1 cellular context compared by ENCODE assay signal in the genomic region with DNA sequence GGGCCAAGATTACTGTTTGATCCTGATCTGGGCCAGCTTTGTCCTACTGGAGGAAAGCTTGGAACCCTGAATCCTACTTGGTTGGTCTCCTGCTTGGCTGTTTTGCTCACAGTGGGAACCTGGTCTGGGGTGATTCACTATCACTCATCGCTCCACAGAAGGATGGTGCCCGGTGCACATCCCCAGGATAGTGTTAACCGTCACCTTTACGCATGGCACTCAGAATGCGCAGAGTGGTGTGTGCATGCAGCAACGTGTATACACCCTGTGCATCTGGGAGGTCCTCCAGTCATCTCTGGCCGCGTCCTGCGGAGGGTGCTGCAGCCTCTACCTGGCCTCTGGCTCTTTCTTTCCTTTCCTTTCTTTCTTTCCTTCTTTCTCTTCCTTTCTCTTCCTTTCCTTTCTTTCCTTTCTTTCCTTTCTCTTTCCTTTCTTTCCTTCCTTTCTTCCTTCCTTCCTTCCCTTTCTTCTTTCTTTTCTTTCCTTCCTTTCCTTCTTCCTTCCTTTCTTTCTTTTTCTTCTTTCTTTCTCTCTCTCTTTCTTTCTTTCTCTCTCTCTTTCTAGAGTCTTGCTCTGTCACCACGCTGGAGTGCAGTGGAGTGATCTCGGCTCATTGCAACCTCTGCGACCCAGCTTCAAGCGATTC.
TF ChIP-seq lines count a peak whose summit lies in the region.

No MANE protein-coding gene starts in this region.

TF ChIP-seq in GM12878, 131 proteins besides CTCF, POLR2A, EP300 and RAD21:
- TF ChIP-seq, protein P1, sequence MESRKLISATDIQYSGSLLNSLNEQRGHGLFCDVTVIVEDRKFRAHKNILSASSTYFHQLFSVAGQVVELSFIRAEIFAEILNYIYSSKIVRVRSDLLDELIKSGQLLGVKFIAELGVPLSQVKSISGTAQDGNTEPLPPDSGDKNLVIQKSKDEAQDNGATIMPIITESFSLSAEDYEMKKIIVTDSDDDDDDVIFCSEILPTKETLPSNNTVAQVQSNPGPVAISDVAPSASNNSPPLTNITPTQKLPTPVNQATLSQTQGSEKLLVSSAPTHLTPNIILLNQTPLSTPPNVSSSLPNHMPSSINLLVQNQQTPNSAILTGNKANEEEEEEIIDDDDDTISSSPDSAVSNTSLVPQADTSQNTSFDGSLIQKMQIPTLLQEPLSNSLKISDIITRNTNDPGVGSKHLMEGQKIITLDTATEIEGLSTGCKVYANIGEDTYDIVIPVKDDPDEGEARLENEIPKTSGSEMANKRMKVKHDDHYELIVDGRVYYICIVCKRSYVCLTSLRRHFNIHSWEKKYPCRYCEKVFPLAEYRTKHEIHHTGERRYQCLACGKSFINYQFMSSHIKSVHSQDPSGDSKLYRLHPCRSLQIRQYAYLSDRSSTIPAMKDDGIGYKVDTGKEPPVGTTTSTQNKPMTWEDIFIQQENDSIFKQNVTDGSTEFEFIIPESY (IDR thresholded peaks at IDR 0.05) = 0 out of 2 replicates have a peak, but pooled peaks have one; percentile 13
- TF ChIP-seq BACH1 (IDR thresholded peaks at IDR 0.05; ENCODE audit: borderline replicate concordance) = no peak
